Comparison of ENCODE assay signal across 1 cellular context in genomic region chr17:48612456-48612853, GRCh38.
TF ChIP-seq lines count a peak whose summit lies in the region.

No MANE protein-coding gene starts in this region.

TF ChIP-seq in WTC11, 78 proteins besides CTCF, POLR2A, EP300 and RAD21 (continued from another document):
- TF ChIP-seq ZNF512 (CRISPR knock-in tag; IDR thresholded peaks at IDR 0.05; ENCODE audit: borderline replicate concordance) (no peak), ERG (CRISPR knock-in tag; IDR thresholded peaks at IDR 0.05) (no peak), TCF7 (CRISPR knock-in tag; IDR thresholded peaks at IDR 0.05; ENCODE audit: low read depth) (no peak), E2F5 (CRISPR knock-in tag; IDR thresholded peaks at IDR 0.05) (no peak), CREM (CRISPR knock-in tag; IDR thresholded peaks at IDR 0.05) (no peak), ZSCAN18 (CRISPR knock-in tag; IDR thresholded peaks at IDR 0.05) (no peak), NR2C2 (CRISPR knock-in tag; IDR thresholded peaks at IDR 0.05) (no peak), ATF2 (CRISPR knock-in tag; IDR thresholded peaks at IDR 0.05; ENCODE audit: borderline replicate concordance, low read depth) (no peak), CDX4 (CRISPR knock-in tag; IDR thresholded peaks at IDR 0.05; ENCODE audit: borderline replicate concordance) (no peak), E2F4 (CRISPR knock-in tag; IDR thresholded peaks at IDR 0.05; ENCODE audit: borderline replicate concordance, low read depth) (no peak)
